ENCODE assay signal across 32 cellular contexts in genomic region chr15:66135664-66136063, GRCh38.
"Had no signal": no experiment of that assay in that cellular context is flagged by ENCODE, and none has a peak within 500 bp of the region (broad histone marks: within the 10 kb centered on the region; RNA-seq: fewer than 3 reads in every experiment).

No MANE protein-coding gene starts in this region.

- H3K27ac ChIP-seq: SJCRH30, SK-N-MC had no signal

- H3K9me3 ChIP-seq: MG63, SJCRH30 had no signal

- H3K4me3 ChIP-seq: MG63, SJCRH30, SK-N-MC had no signal

- H3K4me3 Mint-ChIP-seq: activated CD4-positive, alpha-beta T cell treated with anti-CD3 and anti-CD28 coated beads, Interleukin-2, amount 10 ng/mL, durations not matched to agents 24 days and 14 days; activated CD8-positive, alpha-beta T cell treated with anti-CD3 and anti-CD28 coated beads for 36 hours; activated naive CD4-positive, alpha-beta T cell treated with anti-CD3 and anti-CD28 coated beads, Interleukin-2, amount 50 U/mL, for 24 hours; activated naive CD8-positive, alpha-beta T cell treated with anti-CD3 and anti-CD28 coated beads, Interleukin-2, amount 50 U/mL, for 24 hours; activated T-cell treated with anti-CD3 and anti-CD28 coated beads, Interleukin-2, amount 50 U/mL, for 72 hours; activated T-helper 17 cell treated with anti-CD3 and anti-CD28 coated beads, Interleukin-2, amount 50 U/mL, for 72 hours; brain; T-helper 1 cell treated with Interleukin-12 subunit alpha and Interleukin-12 subunit beta and Interleukin-4 antibody, amounts not matched to agents 30 μg/mL and 1 μg/mL, for 36 hours; T-helper 2 cell treated with Interferon-gamma antibody and Interleukin-4, amounts not matched to agents 5 μg/mL and 100 μg/mL, for 36 hours had no signal

- H3K27me3 Mint-ChIP-seq: activated CD8-positive, alpha-beta T cell treated with anti-CD3 and anti-CD28 coated beads for 36 hours; activated naive CD4-positive, alpha-beta T cell treated with anti-CD3 and anti-CD28 coated beads, Interleukin-2, amount 50 U/mL, for 24 hours; activated naive CD8-positive, alpha-beta T cell treated with anti-CD3 and anti-CD28 coated beads, Interleukin-2, amount 50 U/mL, for 24 hours; activated T-helper 17 cell treated with anti-CD3 and anti-CD28 coated beads, Interleukin-2, amount 50 U/mL, for 72 hours had no signal

- H3K36me3 ChIP-seq: MG63, SJCRH30 had no signal

- H3K27ac Mint-ChIP-seq: activated CD4-positive, alpha-beta T cell treated with anti-CD3 and anti-CD28 coated beads, Interleukin-2, amount 10 ng/mL, durations not matched to agents 24 days and 14 days; activated CD8-positive, alpha-beta T cell treated with anti-CD3 and anti-CD28 coated beads for 36 hours; activated naive CD4-positive, alpha-beta T cell treated with anti-CD3 and anti-CD28 coated beads, Interleukin-2, amount 50 U/mL, for 24 hours; activated naive CD8-positive, alpha-beta T cell treated with anti-CD3 and anti-CD28 coated beads, Interleukin-2, amount 50 U/mL, for 24 hours; activated T-cell treated with anti-CD3 and anti-CD28 coated beads, Interleukin-2, amount 50 U/mL, for 72 hours; activated T-helper 17 cell treated with anti-CD3 and anti-CD28 coated beads, Interleukin-2, amount 50 U/mL, for 72 hours; T-helper 1 cell treated with Interleukin-12 subunit alpha and Interleukin-12 subunit beta and Interleukin-4 antibody, amounts not matched to agents 30 μg/mL and 1 μg/mL, for 36 hours; T-helper 2 cell treated with Interferon-gamma antibody and Interleukin-4, amounts not matched to agents 5 μg/mL and 100 μg/mL, for 36 hours had no signal

- H3K36me3 Mint-ChIP-seq: activated naive CD4-positive, alpha-beta T cell treated with anti-CD3 and anti-CD28 coated beads, Interleukin-2, amount 50 U/mL, for 24 hours; brain had no signal

- DNase-seq: activated CD4-positive, alpha-beta T cell treated with anti-CD3 and anti-CD28 coated beads, Interleukin-2, amount 10 ng/mL, durations not matched to agents 24 days and 14 days; activated CD4-positive, alpha-beta T cell treated with anti-CD3 and anti-CD28 coated beads, Interleukin-2, amount 50 U/mL, for 4 hours; activated CD8-positive, alpha-beta T cell treated with anti-CD3 and anti-CD28 coated beads for 36 hours; activated effector memory CD4-positive, alpha-beta T cell treated with anti-CD3 and anti-CD28 coated beads, Interleukin-2, amount 50 U/mL, for 16 hours; activated naive CD4-positive, alpha-beta T cell treated with Interleukin-2 at 50 U/mL for 16 hours; activated naive CD8-positive, alpha-beta T cell treated with anti-CD3 and anti-CD28 coated beads, Interleukin-2, amount 50 U/mL, for 24 hours; activated T-cell treated with anti-CD3 and anti-CD28 coated beads, Interleukin-2, amount 50 U/mL, for 1 hour; activated T-cell treated with anti-CD3 and anti-CD28 coated beads, Interleukin-2, amount 50 U/mL, for 72 hours; anterior cingulate cortex; caudate nucleus; cerebellar nuclear complex; cortex of kidney; Karpas-422; MG63; MV-4-11; NCI-H1092; NCI-H1436 treated with DMSO at 0.1 percent for 48 hours; NCI-H1694 treated with DMSO at 0.1 percent for 48 hours; NCI-H2029; NCI-H226; NCI-H526; NCI-H748 treated with DMSO at 0.1 percent for 48 hours; NK-92 treated with Interleukin-12 subunit alpha and Interleukin-12 subunit beta, amount 100 ng/mL, for 24 hours; SHP77; SJCRH30 had no signal

- FAIRE-seq: TTC549 had no signal

- ATAC-seq: activated CD8-positive, alpha-beta T cell treated with anti-CD3 and anti-CD28 coated beads for 36 hours; activated naive CD8-positive, alpha-beta T cell treated with anti-CD3 and anti-CD28 coated beads, Interleukin-2, amount 50 U/mL, for 24 hours; activated T-cell treated with anti-CD3 and anti-CD28 coated beads, Interleukin-2, amount 50 U/mL, for 72 hours; activated T-helper 17 cell treated with anti-CD3 and anti-CD28 coated beads, Interleukin-2, amount 50 U/mL, for 72 hours had no signal

- H3K27me3 ChIP-seq: MG63, SJCRH30 had no signal

- H3K9me3 Mint-ChIP-seq: activated CD4-positive, alpha-beta T cell treated with anti-CD3 and anti-CD28 coated beads, Interleukin-2, amount 10 ng/mL, durations not matched to agents 24 days and 14 days; activated CD8-positive, alpha-beta T cell treated with anti-CD3 and anti-CD28 coated beads for 36 hours; activated naive CD4-positive, alpha-beta T cell treated with anti-CD3 and anti-CD28 coated beads, Interleukin-2, amount 50 U/mL, for 24 hours; activated naive CD8-positive, alpha-beta T cell treated with anti-CD3 and anti-CD28 coated beads, Interleukin-2, amount 50 U/mL, for 24 hours; activated T-cell treated with anti-CD3 and anti-CD28 coated beads, Interleukin-2, amount 50 U/mL, for 72 hours; activated T-helper 17 cell treated with anti-CD3 and anti-CD28 coated beads, Interleukin-2, amount 50 U/mL, for 72 hours; T-helper 1 cell treated with Interleukin-12 subunit alpha and Interleukin-12 subunit beta and Interleukin-4 antibody, amounts not matched to agents 30 μg/mL and 1 μg/mL, for 36 hours; T-helper 2 cell treated with Interferon-gamma antibody and Interleukin-4, amounts not matched to agents 5 μg/mL and 100 μg/mL, for 36 hours had no signal
